In the genomic region with DNA sequence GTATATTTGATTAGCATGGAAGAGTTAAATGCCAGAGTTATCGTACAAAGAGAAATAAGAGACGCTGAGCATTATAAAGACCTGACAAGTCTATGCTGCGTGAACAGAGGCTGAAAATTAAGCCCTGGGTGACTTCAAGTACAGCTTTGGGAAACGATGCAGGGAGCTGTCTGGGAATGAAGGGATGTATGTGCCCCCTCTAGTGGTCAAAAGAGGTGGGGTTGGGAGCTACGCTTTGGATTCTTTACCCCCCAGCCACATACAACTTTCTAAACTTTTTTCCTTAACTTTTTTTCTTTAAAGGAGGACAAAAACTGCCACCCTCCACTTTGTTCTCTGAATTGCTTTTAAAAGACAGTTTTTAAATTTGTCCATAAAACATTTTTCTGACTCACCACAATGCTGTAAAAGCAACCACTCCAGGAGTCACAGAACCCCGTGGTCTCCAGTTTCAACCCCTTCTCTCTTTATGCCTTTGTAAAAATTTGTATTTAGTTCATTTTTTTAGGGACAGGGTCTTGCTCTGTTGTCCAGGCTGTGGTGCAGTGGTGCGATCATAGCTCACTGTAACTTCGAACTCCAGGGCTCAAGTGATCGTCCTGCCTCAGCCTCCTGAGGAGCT, we compare ENCODE assay signal across 7 cellular contexts. TPM values are rescaled to one million over a fixed set of nuclear protein-coding genes. Genes with fewer than 3 reads are reported as not detected.
DNase-seq lines count a peak whose midpoint lies in the region; ATAC-seq and TF ChIP-seq lines count a peak whose summit lies in the region.

No MANE protein-coding gene starts in this region.

- intact Hi-C loops in Panc1 (cut with micrococcal nuclease; ENCODE audit: unreplicated experiment), result no loop called here
- intact Hi-C loops in dorsolateral prefrontal cortex (cut with DNase I), result loop anchor here in 1 of 2 donors (1.0 kb wide), 2 partner anchors 33 to 128 kb away; no protein-coding TSS in a partner anchor

- BruUV-seq in Panc1 (replicated peaks; lab: Mats Ljungman, UMichigan), result no TSS peak

- DNase-seq in DMS53 treated with DMSO at 0.1 percent for 48 hours (lab: John Stamatoyannopoulos, UW; ENCODE audit: unreplicated experiment), result peak; percentile 8
- peak; percentile 75 for DNase-seq in HEK293T (ENCODE audit: extremely low spot score)
- DNase-seq in Panc1 (ENCODE audit: low read depth, low spot score), result peak; percentile 24
- DNase-seq in dorsolateral prefrontal cortex, result peak in 3 of 10 donors; percentile 37 to 61 (median 57)
- DNase-seq in lung microvascular endothelial cell (ENCODE audit: low read depth in 2 of 2), result peak; percentile 72 to 74
- DNase-seq in middle frontal gyrus (ENCODE audit: extremely low spot score, low spot score), result no peak

- H3K27ac ChIP-seq in Panc1 (ENCODE audit: low read length) (no peak overlapping the region), dorsolateral prefrontal cortex (no peak overlapping the region)

- POLR2A ChIA-PET in HEK293T (lab: Yijun Ruan, JAX), result no interaction called here
- POLR2A ChIA-PET in Panc1 (lab: Charles Lee), result interaction anchor here (0.7 kb wide), 1 partner anchor 163 kb away, joined by 14 read pairs; no protein-coding TSS in a partner anchor

- ATAC-seq in Panc1 (peak; percentile 86), HG03342 (IDR thresholded peaks at IDR 0.05; ENCODE audit: unreplicated experiment) (no peak)

- peak; percentile 93 for TF ChIP-seq CTCF in Panc1 (IDR thresholded peaks at IDR 0.05)
- TF ChIP-seq CTCF in dorsolateral prefrontal cortex (IDR thresholded peaks at IDR 0.05 in 54 of 56, conservative IDR thresholded peaks at IDR 0.05 in 2 of 56; ENCODE audit: low read depth in 1 of 56, partially characterized antibody in 56 of 56), result peak; percentile 74 to 96 (median 87)

- H3K4me1 ChIP-seq in Panc1 (ENCODE audit: control insufficient read depth, insufficient read depth, low read length), result peaks cover 4% of the 10 kb centered on the region

- in situ Hi-C loops in Panc1 (cut with HindIII; ENCODE audit: low pct_unique_long_range_greater_than_20kb, low sequenced_read_pairs), result no loop called here

- no peaks in the 10 kb centered on the region for H3K9me3 ChIP-seq in Panc1 (ENCODE audit: control insufficient read depth, insufficient read depth, low read depth, low read length)

- no peaks in the 10 kb centered on the region for H3K36me3 ChIP-seq in Panc1 (ENCODE audit: control insufficient read depth, insufficient read depth, low read length)

- CTCF ChIA-PET in HEK293T (lab: Yijun Ruan, JAX) (interaction anchor here (0.6 to 1.0 kb wide), 4 partner anchors 16 to 685 kb away, joined by 3 read pairs; no protein-coding TSS in a partner anchor), Panc1 (lab: Charles Lee) (interaction anchor here (0.5 to 1.1 kb wide), 11 partner anchors 11 to 679 kb away, joined by 3 to 4 read pairs (median 3); no protein-coding TSS in a partner anchor)

- H3K27me3 ChIP-seq in Panc1 (ENCODE audit: control insufficient read depth, insufficient read depth, low read length) (no peaks in the 10 kb centered on the region), dorsolateral prefrontal cortex (no peaks in the 10 kb centered on the region)

- H3K4me3 ChIP-seq in Panc1 (ENCODE audit: low read depth in 2 of 2, low read length in 2 of 2) (no peak overlapping the region), dorsolateral prefrontal cortex (no peak overlapping the region)

TF ChIP-seq in HEK293T, 16 proteins besides CTCF, POLR2A, EP300 and RAD21:
- TF ChIP-seq FOXA1 (IDR thresholded peaks at IDR 0.05) (no peak), ELF4 (IDR thresholded peaks at IDR 0.05) (no peak), FOXM1 (IDR thresholded peaks at IDR 0.05; ENCODE audit: borderline replicate concordance) (no peak), NFRKB (IDR thresholded peaks at IDR 0.05) (no peak), SP1 (IDR thresholded peaks at IDR 0.05) (no peak), LEF1 (IDR thresholded peaks at IDR 0.05; ENCODE audit: borderline replicate concordance) (no peak), FOXK2 (IDR thresholded peaks at IDR 0.05) (no peak), SUZ12 (IDR thresholded peaks at IDR 0.05) (no peak), L3MBTL2 (conservative IDR thresholded peaks at IDR 0.05) (no peak), BHLHE40 (IDR thresholded peaks at IDR 0.05; ENCODE audit: borderline replicate concordance) (no peak), ZNF384 (IDR thresholded peaks at IDR 0.05) (no peak), CTBP1 (IDR thresholded peaks at IDR 0.05; ENCODE audit: borderline replicate concordance) (no peak), HDGF (IDR thresholded peaks at IDR 0.05; ENCODE audit: borderline replicate concordance) (no peak), ARNT (IDR thresholded peaks at IDR 0.05) (no peak), TARDBP (IDR thresholded peaks at IDR 0.05) (no peak)
- TF ChIP-seq, protein P1, sequence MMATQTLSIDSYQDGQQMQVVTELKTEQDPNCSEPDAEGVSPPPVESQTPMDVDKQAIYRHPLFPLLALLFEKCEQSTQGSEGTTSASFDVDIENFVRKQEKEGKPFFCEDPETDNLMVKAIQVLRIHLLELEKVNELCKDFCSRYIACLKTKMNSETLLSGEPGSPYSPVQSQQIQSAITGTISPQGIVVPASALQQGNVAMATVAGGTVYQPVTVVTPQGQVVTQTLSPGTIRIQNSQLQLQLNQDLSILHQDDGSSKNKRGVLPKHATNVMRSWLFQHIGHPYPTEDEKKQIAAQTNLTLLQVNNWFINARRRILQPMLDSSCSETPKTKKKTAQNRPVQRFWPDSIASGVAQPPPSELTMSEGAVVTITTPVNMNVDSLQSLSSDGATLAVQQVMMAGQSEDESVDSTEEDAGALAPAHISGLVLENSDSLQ (IDR thresholded peaks at IDR 0.05), result no peak

RNA-seq across cellular contexts. Expression of gene ZNF664, which starts 59.4 kb away (rescaled TPM):
- 115 TPM for total RNA-seq in Panc1 (2021; ENCODE audit: unreplicated experiment)
- 57.7 TPM for polyA plus RNA-seq in Panc1 (2012; ENCODE audit: insufficient read length)
- total RNA-seq in dorsolateral prefrontal cortex, result 100 to 1,000 TPM in 99 of 120 experiments, 10 to 100 TPM in 21; 82.2 to 211 (median 117) TPM
- 39.0 and 40.1 TPM in 2 replicates for total RNA-seq in lung microvascular endothelial cell

RNA-seq across cellular contexts. Expression of gene CCDC92, which starts 59.7 kb away (rescaled TPM):
- 53.7 TPM for total RNA-seq in Panc1 (2021; ENCODE audit: unreplicated experiment)
- polyA plus RNA-seq in Panc1 (2012; ENCODE audit: insufficient read length), result 77.2 TPM
- 100 to 1,000 TPM in 116 of 120 experiments, 10 to 100 TPM in 4; 89.7 to 184 (median 138) TPM for total RNA-seq in dorsolateral prefrontal cortex
- total RNA-seq in lung microvascular endothelial cell, result 3.9 and 4.8 TPM in 2 replicates
